In the genomic region with DNA sequence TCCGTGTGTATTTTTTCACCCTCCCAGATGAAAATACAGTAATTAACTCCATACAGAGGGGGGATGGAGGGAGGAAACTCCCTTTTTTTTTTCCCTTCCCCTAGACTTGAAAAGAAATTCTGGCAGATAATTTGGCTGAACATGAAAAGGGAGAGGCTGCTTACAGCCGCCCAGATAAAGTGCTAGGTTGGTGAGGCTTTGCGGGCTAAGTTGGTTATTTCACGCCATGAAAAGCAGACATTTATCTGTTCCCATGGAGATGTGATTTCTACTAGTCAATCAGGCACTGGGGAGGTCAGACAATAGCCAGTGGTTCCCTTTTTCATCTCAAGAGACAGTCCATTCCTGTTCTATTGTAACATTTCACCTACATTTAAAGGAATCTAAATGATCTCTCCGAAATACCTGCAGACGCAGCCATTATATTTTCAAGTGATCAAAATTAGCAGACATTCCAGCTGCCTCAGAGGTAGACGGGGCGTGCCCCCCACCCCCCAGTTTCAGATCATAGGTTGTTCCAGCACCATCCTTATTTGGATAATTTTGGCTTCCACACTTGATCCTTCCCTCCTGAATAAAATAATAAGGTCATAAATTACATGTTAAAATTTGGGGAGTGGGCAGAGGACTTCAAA, we compare ENCODE assay signal across 8 cellular contexts.
A peak's percentile ranks its signal among the peaks of the same experiment; 100 is the strongest.
DNase-seq lines count a peak whose midpoint lies in the region; ATAC-seq and TF ChIP-seq lines count a peak whose summit lies in the region.

No MANE protein-coding gene starts in this region.

- intact Hi-C loops in testis (cut with DNase I; ENCODE audit: low total_unique reads), result no loop called here

- no peaks in the 10 kb centered on the region for H3K27me3 Mint-ChIP-seq in T-helper 2 cell treated with Interferon-gamma antibody and Interleukin-4, amounts not matched to agents 5 μg/mL and 100 μg/mL, for 36 hours (ENCODE audit: low read depth)

- ATAC-seq in HG03108 (IDR thresholded peaks at IDR 0.05; ENCODE audit: unreplicated experiment), result no peak

- H3K4me1 Mint-ChIP-seq in T-helper 2 cell treated with Interferon-gamma antibody and Interleukin-4, amounts not matched to agents 5 μg/mL and 100 μg/mL, for 36 hours (ENCODE audit: low read depth), result peaks cover 50% of the 10 kb centered on the region

- H3K27ac ChIP-seq in right atrium auricular region (peak overlapping the region; percentile 52 to 76), testis (peak overlapping the region; percentile 0 to 62)

- no peaks in the 10 kb centered on the region for H3K36me3 ChIP-seq in right atrium auricular region
- no peaks in the 10 kb centered on the region for H3K36me3 ChIP-seq in testis (ENCODE audit: low read depth, missing control alignments)

- peaks cover 0 to 45% of the 10 kb centered on the region in 2 donors for H3K4me1 ChIP-seq in right atrium auricular region
- H3K4me1 ChIP-seq in testis, result peaks cover 32% of the 10 kb centered on the region

- WGBS in testis, 2 donors, result 34% methylated on average over 8 of the region's 8 CpGs

- H3K9me3 ChIP-seq in right atrium auricular region (no peaks in the 10 kb centered on the region), testis (no peaks in the 10 kb centered on the region)

- peak overlapping the region; percentile 76 for H3K4me3 Mint-ChIP-seq in T-helper 2 cell treated with Interferon-gamma antibody and Interleukin-4, amounts not matched to agents 5 μg/mL and 100 μg/mL, for 36 hours

- H3K27me3 ChIP-seq in right atrium auricular region (no peaks in the 10 kb centered on the region), testis (no peaks in the 10 kb centered on the region)

- H3K9me3 Mint-ChIP-seq in T-helper 2 cell treated with Interferon-gamma antibody and Interleukin-4, amounts not matched to agents 5 μg/mL and 100 μg/mL, for 36 hours, result no peaks in the 10 kb centered on the region

- DNase-seq in T-helper 2 cell treated with Interferon-gamma antibody and Interleukin-4, amounts not matched to agents 5 μg/mL and 100 μg/mL, for 36 hours (ENCODE audit: low spot score), result no peak
- DNase-seq in T-helper 2 cell (no peak), SW480 (ENCODE audit: low spot score) (peak; percentile 52), right atrium auricular region (ENCODE audit: low spot score) (no peak), testis (no peak), T1000 (lab: John Stamatoyannopoulos, UW) (no peak)
- DNase-seq in central memory CD4-positive, alpha-beta T cell, result no peak

- H3K4me3 ChIP-seq in right atrium auricular region (peak overlapping the region in 1 of 2 donors; percentile 25), testis (no peak overlapping the region)

- TF ChIP-seq CTCF in right atrium auricular region (IDR thresholded peaks at IDR 0.05) (no peak), testis (IDR thresholded peaks at IDR 0.05) (no peak)

- TF ChIP-seq POLR2A in testis (IDR thresholded peaks at IDR 0.05), result no peak

- peak overlapping the region; percentile 88 for H3K27ac Mint-ChIP-seq in T-helper 2 cell treated with Interferon-gamma antibody and Interleukin-4, amounts not matched to agents 5 μg/mL and 100 μg/mL, for 36 hours

- H3K36me3 Mint-ChIP-seq in T-helper 2 cell treated with Interferon-gamma antibody and Interleukin-4, amounts not matched to agents 5 μg/mL and 100 μg/mL, for 36 hours (ENCODE audit: low read depth), result no peaks in the 10 kb centered on the region
